8 cellular contexts compared by ENCODE assay signal in the genomic region with DNA sequence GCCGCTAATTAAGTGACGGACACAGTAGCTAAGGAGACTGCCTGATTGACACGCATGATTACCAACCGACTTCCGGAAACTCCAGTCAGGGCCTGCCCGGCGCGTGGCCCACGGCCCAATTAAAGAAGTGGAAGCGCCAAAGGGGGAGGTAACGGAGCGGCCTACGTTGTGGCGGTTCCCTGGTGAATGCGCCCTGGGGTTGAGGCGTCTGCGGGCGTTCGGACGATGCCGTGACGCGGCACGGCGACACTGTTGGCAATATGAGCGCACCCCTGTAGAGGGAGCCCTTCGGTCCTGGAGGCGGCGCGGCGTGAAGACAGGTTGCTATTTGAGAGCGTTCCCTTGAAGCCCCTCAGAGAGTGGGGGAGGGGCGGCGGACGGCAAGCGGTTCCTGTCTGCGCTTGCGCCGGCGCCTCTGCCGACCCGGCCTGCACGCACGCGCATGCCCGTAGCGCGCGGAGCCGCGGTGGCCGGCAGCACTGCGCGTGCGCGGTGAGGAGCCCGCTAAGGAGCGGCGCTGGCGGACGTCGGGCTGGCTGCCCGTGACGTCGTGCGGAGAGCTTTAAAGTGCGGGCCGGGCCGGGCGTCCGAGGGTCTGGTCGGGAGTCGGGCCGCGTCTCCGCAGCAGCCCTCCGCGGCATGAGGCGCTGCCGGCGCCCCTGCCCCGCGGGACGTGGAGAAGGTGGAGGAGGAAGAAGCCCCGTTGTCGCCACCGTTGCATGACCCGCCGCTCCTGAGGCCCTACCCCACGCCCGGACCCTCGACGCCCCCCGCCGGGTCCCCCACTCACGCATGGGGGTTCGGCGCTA. TPM values are rescaled to one million over a fixed set of nuclear protein-coding genes. Genes with fewer than 3 reads are reported as not detected.
DNase-seq lines count a peak whose midpoint lies in the region; ATAC-seq and TF ChIP-seq lines count a peak whose summit lies in the region.

TSS of gene ALKBH5 (plus strand) at position 495 of the 809 bp plus-strand sequence. CDS start 416 bp downstream, outside the sequence.

- no peaks in the 10 kb centered on the region for H3K9me3 ChIP-seq in hepatocyte (ENCODE audit: low read depth)

- peaks cover 50% of the 10 kb centered on the region for H3K4me1 ChIP-seq in hepatocyte (ENCODE audit: insufficient read depth)

- TF ChIP-seq CTCF in 22Rv1 (IDR thresholded peaks at IDR 0.05) (no peak; the same call in 1 of the 2 replicates), hepatocyte (IDR thresholded peaks at IDR 0.05; ENCODE audit: poor library complexity) (peak; percentile 33)

- peak within 1 kb of the TSS; percentile 54 for H2AFZ ChIP-seq in hepatocyte

- peak within 1 kb of the TSS; percentile 95 for H3K4me2 ChIP-seq in hepatocyte

- peaks cover 43% of the 10 kb centered on the region for H4K20me1 ChIP-seq in hepatocyte (ENCODE audit: insufficient read depth, poor library complexity, severe bottlenecking)

- H3K36me3 ChIP-seq in hepatocyte (replicated peaks; ENCODE audit: insufficient read depth, low read depth) = no peaks in the 10 kb centered on the region

- ATAC-seq in GM18511 (IDR thresholded peaks at IDR 0.05; ENCODE audit: unreplicated experiment) (peak; percentile 87), HG03039 (IDR thresholded peaks at IDR 0.05; ENCODE audit: unreplicated experiment) (peak; percentile 74)

- H3K79me2 ChIP-seq in hepatocyte = peaks cover 48% of the 10 kb centered on the region

- no peaks in the 10 kb centered on the region for H3K27me3 ChIP-seq in hepatocyte

- DNase-seq in NCI-H2081 (lab: John Stamatoyannopoulos, UW) = peak; percentile 95 to 97
- DNase-seq in T1000 (lab: John Stamatoyannopoulos, UW) = peak; percentile 99
- DNase-seq in astrocyte of the hippocampus (ENCODE audit: low read depth, low spot score) = peak; percentile 100
- DNase-seq in hepatocyte (ENCODE audit: low spot score) = peak; percentile 99
- peak; percentile 99 for DNase-seq in renal cortical epithelial cell (ENCODE audit: low read depth)

- peak within 1 kb of the TSS; percentile 78 for H3K4me3 ChIP-seq in hepatocyte

- WGBS in hepatocyte (ENCODE audit: low lambda C conversion rate, missing lambda C conversion rate) = 2% methylated on average over 82 of the region's 98 CpGs

- no peaks in the 10 kb centered on the region for H3K9me2 ChIP-seq in hepatocyte (replicated peaks; ENCODE audit: insufficient read depth)

- H3K27ac ChIP-seq in 22Rv1 (peak within 1 kb of the TSS; percentile 97), hepatocyte (peak within 1 kb of the TSS; percentile 97)

RNA-seq across cellular contexts. Expression of gene ALKBH5, which starts in this region (rescaled TPM):
- total RNA-seq in hepatocyte (56.6 and 68.6 TPM in 2 replicates), renal cortical epithelial cell (103 and 124 TPM in 2 replicates)
- polyA plus RNA-seq in hepatocyte = 66.6 and 78.3 TPM in 2 replicates

Comparison
In these comparisons a context has a peak if more than half of its experiments do, and no peak if none do; other contexts are left out.
1. Peak in every context shown above with its lines: DNase-seq, ATAC-seq, H3K4me3 ChIP-seq and H3K27ac ChIP-seq.